13 cellular contexts compared by ENCODE assay signal in genomic region chr22:22746963-22747933, GRCh38.
A peak's percentile ranks its signal among the peaks of the same experiment; 100 is the strongest.
DNase-seq lines count a peak whose midpoint lies in the region; ATAC-seq and TF ChIP-seq lines count a peak whose summit lies in the region.
"Had no signal": no experiment of that assay in that cellular context is flagged by ENCODE, and none has a peak within 500 bp of the region (broad histone marks: within the 10 kb centered on the region; RNA-seq: fewer than 3 reads in every experiment).

No MANE protein-coding gene starts in this region.

- no peak overlapping the region for H3K27ac ChIP-seq in esophagus muscularis mucosa (replicated peaks in 1 of 4)
- H3K27ac ChIP-seq: coronary artery, heart left ventricle, thoracic aorta had no signal

- in situ Hi-C loops in G401 (cut with HindIII; ENCODE audit: low sequenced_read_pairs): no loop called here

- WGBS in esophagus muscularis mucosa: 51% methylated on average over 8 of the region's 8 CpGs

- no peaks in the 10 kb centered on the region for H3K4me1 ChIP-seq in esophagus muscularis mucosa
- H3K4me1 ChIP-seq: heart left ventricle had no signal

- ATAC-seq in HG03521 (IDR thresholded peaks at IDR 0.05; ENCODE audit: unreplicated experiment): peak; percentile 47
- ATAC-seq in stimulated activated naive CD8-positive, alpha-beta T cell treated with anti-CD3 and anti-CD28 coated beads, Interleukin-15, amount 100 ng/mL, for 72 hours: no peak

- H3K36me3 Mint-ChIP-seq in progenitor cell of endocrine pancreas (ENCODE audit: insufficient read depth): no peaks in the 10 kb centered on the region

- peak; percentile 87 for DNase-seq in G401 (ENCODE audit: low spot score)
- DNase-seq in GM19238 (ENCODE audit: insufficient read length, low spot score): peak; percentile 47
- peak; percentile 55 for DNase-seq in esophagus muscularis mucosa (ENCODE audit: extremely low spot score)
- no peak for DNase-seq in stimulated activated naive CD8-positive, alpha-beta T cell treated with anti-CD3 and anti-CD28 coated beads, Interleukin-15, amount 100 ng/mL, for 72 hours
- no peak for DNase-seq in kidney tubule cell (ENCODE audit: low spot score)
- no peak for DNase-seq in GF-D8 (lab: John Stamatoyannopoulos, UW)
- DNase-seq in progenitor cell of endocrine pancreas (ENCODE audit: low spot score, unreplicated experiment): no peak
- DNase-seq: COR-L47 had no signal

- no peaks in the 10 kb centered on the region for H3K9me3 Mint-ChIP-seq in stimulated activated naive CD8-positive, alpha-beta T cell treated with anti-CD3 and anti-CD28 coated beads, Interleukin-15, amount 100 ng/mL, for 72 hours
- H3K9me3 Mint-ChIP-seq in progenitor cell of endocrine pancreas (ENCODE audit: low read depth): no peaks in the 10 kb centered on the region
- H3K9me3 Mint-ChIP-seq: activated CD4-positive, alpha-beta T cell treated with anti-CD3 and anti-CD28 coated beads, Interleukin-2, amount 10 ng/mL, durations not matched to agents 7 days and 5 days had no signal

- no peak for TF ChIP-seq POLR2A in esophagus muscularis mucosa (IDR thresholded peaks at IDR 0.05; ENCODE audit: low read depth)

- no peak overlapping the region for H3K4me3 ChIP-seq in esophagus muscularis mucosa
- H3K4me3 ChIP-seq: coronary artery, heart left ventricle, thoracic aorta had no signal

- H3K36me3 ChIP-seq in esophagus muscularis mucosa: no peaks in the 10 kb centered on the region
- H3K36me3 ChIP-seq: heart left ventricle, thoracic aorta had no signal

- H3K27me3 Mint-ChIP-seq in stimulated activated naive CD8-positive, alpha-beta T cell treated with anti-CD3 and anti-CD28 coated beads, Interleukin-15, amount 100 ng/mL, for 72 hours: peaks cover 15% of the 10 kb centered on the region
- H3K27me3 Mint-ChIP-seq in progenitor cell of endocrine pancreas: peaks cover 39% of the 10 kb centered on the region

- no peaks in the 10 kb centered on the region for H3K9me3 ChIP-seq in esophagus muscularis mucosa
- H3K9me3 ChIP-seq: heart left ventricle, thoracic aorta had no signal

- H3K27ac Mint-ChIP-seq in stimulated activated naive CD8-positive, alpha-beta T cell treated with anti-CD3 and anti-CD28 coated beads, Interleukin-15, amount 100 ng/mL, for 72 hours: no peak overlapping the region
- no peak overlapping the region for H3K27ac Mint-ChIP-seq in progenitor cell of endocrine pancreas
- H3K27ac Mint-ChIP-seq: activated CD4-positive, alpha-beta T cell treated with anti-CD3 and anti-CD28 coated beads, Interleukin-2, amount 10 ng/mL, durations not matched to agents 7 days and 5 days had no signal

- no peaks in the 10 kb centered on the region for H3K4me1 Mint-ChIP-seq in stimulated activated naive CD8-positive, alpha-beta T cell treated with anti-CD3 and anti-CD28 coated beads, Interleukin-15, amount 100 ng/mL, for 72 hours
- no peaks in the 10 kb centered on the region for H3K4me1 Mint-ChIP-seq in progenitor cell of endocrine pancreas (ENCODE audit: low read depth)
- H3K4me1 Mint-ChIP-seq: activated CD4-positive, alpha-beta T cell treated with anti-CD3 and anti-CD28 coated beads, Interleukin-2, amount 10 ng/mL, durations not matched to agents 7 days and 5 days had no signal

- TF ChIP-seq CTCF in esophagus muscularis mucosa (IDR thresholded peaks at IDR 0.05) (no peak), progenitor cell of endocrine pancreas (IDR thresholded peaks at IDR 0.05; ENCODE audit: unreplicated experiment) (no peak)

- no peak for TF ChIP-seq EP300 in esophagus muscularis mucosa (IDR thresholded peaks at IDR 0.05)

- intact Hi-C loops in esophagus muscularis mucosa (cut with DNase I): no loop called here

- no peak overlapping the region for H3K4me3 Mint-ChIP-seq in stimulated activated naive CD8-positive, alpha-beta T cell treated with anti-CD3 and anti-CD28 coated beads, Interleukin-15, amount 100 ng/mL, for 72 hours
- no peak overlapping the region for H3K4me3 Mint-ChIP-seq in progenitor cell of endocrine pancreas (ENCODE audit: low read depth)
- H3K4me3 Mint-ChIP-seq: activated CD4-positive, alpha-beta T cell treated with anti-CD3 and anti-CD28 coated beads, Interleukin-2, amount 10 ng/mL, durations not matched to agents 7 days and 5 days had no signal

- H3K27me3 ChIP-seq in esophagus muscularis mucosa: peaks cover 0 to 26% (median 2%) of the 10 kb centered on the region in 4 donors

Comparison
In these comparisons a context has a peak if more than half of its experiments do, and no peak if none do; other contexts are left out.
1. DNase-seq: peak in G401 (single experiment), GM19238 (single experiment) and esophagus muscularis mucosa (single experiment); none in stimulated activated naive CD8-positive, alpha-beta T cell treated with anti-CD3 and anti-CD28 coated beads, Interleukin-15, amount 100 ng/mL, for 72 hours (0 of 2), kidney tubule cell (single experiment), GF-D8 (single experiment) and progenitor cell of endocrine pancreas (single experiment).